Comparison of ENCODE assay signal across 25 cellular contexts in genomic region chr1:45536886-45537285, GRCh38.
"Had no signal": no experiment of that assay in that cellular context is flagged by ENCODE, and none has a peak within 500 bp of the region (broad histone marks: within the 10 kb centered on the region; RNA-seq: fewer than 3 reads in every experiment).

No MANE protein-coding gene starts in this region.

- H3K4me3 ChIP-seq: spleen had no signal

- ATAC-seq: left ventricle myocardium superior; naive thymus-derived CD8-positive, alpha-beta T cell had no signal

- H3K9me3 Mint-ChIP-seq: activated B cell treated with CpG ODN at 0.5 μM for 24 hours; activated naive CD4-positive, alpha-beta T cell treated with anti-CD3 and anti-CD28 coated beads, Interleukin-2, amount 50 U/mL, for 72 hours; activated T-cell treated with anti-CD3 and anti-CD28 coated beads, Interleukin-2, amount 50 U/mL, for 24 hours; activated T-helper 17 cell treated with anti-CD3 and anti-CD28 coated beads, Interleukin-2, amount 50 U/mL, for 72 hours; mesothelial cell of epicardium; naive thymus-derived CD8-positive, alpha-beta T cell had no signal

- H3K27ac ChIP-seq: foreskin keratinocyte, spleen had no signal

- H3K27me3 Mint-ChIP-seq: activated B cell treated with CpG ODN at 0.5 μM for 24 hours; activated CD4-positive, alpha-beta T cell treated with anti-CD3 and anti-CD28 coated beads for 36 hours; activated T-cell treated with anti-CD3 and anti-CD28 coated beads, Interleukin-2, amount 50 U/mL, for 24 hours; activated T-helper 17 cell treated with anti-CD3 and anti-CD28 coated beads, Interleukin-2, amount 50 U/mL, for 72 hours; brain had no signal

- H3K36me3 Mint-ChIP-seq: activated naive CD4-positive, alpha-beta T cell treated with anti-CD3 and anti-CD28 coated beads, Interleukin-2, amount 50 U/mL, for 72 hours; brain; mesothelial cell of epicardium; naive thymus-derived CD8-positive, alpha-beta T cell had no signal

- H3K27me3 ChIP-seq: foreskin keratinocyte, spleen had no signal

- DNase-seq: activated B cell treated with CpG ODN at 0.5 μM for 24 hours; activated CD4-positive, alpha-beta T cell treated with anti-CD3 and anti-CD28 coated beads for 36 hours; activated CD4-positive, alpha-beta T cell treated with anti-CD3 and anti-CD28 coated beads, Interleukin-2, amount 50 U/mL, for 4 hours; activated CD8-positive, alpha-beta memory T cell treated with anti-CD3 and anti-CD28 coated beads for 24 hours; activated CD8-positive, alpha-beta memory T cell treated with anti-CD3 and anti-CD28 coated beads, Interleukin-2, amount 50 U/mL, for 4 hours; activated T-cell treated with anti-CD3 and anti-CD28 coated beads, Interleukin-2, amount 50 U/mL, for 24 hours; aorta; caudate nucleus; dermis blood vessel endothelial cell; effector CD8-positive, alpha-beta T cell; foreskin keratinocyte; hippocampal formation; kidney glomerular epithelial cell; left ventricle myocardium superior; mammary epithelial cell; naive thymus-derived CD8-positive, alpha-beta T cell; stimulated activated CD4-positive, alpha-beta T cell treated with anti-CD3 and anti-CD28 coated beads, Interleukin-4, amount 100 ng/mL, for 1 hour; stimulated activated naive CD4-positive, alpha-beta T cell; T-helper 1 cell; T-helper 9 cell had no signal

- H3K4me3 Mint-ChIP-seq: activated B cell treated with CpG ODN at 0.5 μM for 24 hours; activated CD4-positive, alpha-beta T cell treated with anti-CD3 and anti-CD28 coated beads for 36 hours; activated T-cell treated with anti-CD3 and anti-CD28 coated beads, Interleukin-2, amount 50 U/mL, for 24 hours; brain; mesothelial cell of epicardium; naive thymus-derived CD8-positive, alpha-beta T cell had no signal

- H3K27ac Mint-ChIP-seq: activated CD4-positive, alpha-beta T cell treated with anti-CD3 and anti-CD28 coated beads for 36 hours; activated naive CD4-positive, alpha-beta T cell treated with anti-CD3 and anti-CD28 coated beads, Interleukin-2, amount 50 U/mL, for 72 hours; brain; mesothelial cell of epicardium had no signal

- H3K9me3 ChIP-seq: spleen had no signal

- H3K36me3 ChIP-seq: spleen had no signal

- H3K4me1 Mint-ChIP-seq: brain had no signal
